In the genomic region with DNA sequence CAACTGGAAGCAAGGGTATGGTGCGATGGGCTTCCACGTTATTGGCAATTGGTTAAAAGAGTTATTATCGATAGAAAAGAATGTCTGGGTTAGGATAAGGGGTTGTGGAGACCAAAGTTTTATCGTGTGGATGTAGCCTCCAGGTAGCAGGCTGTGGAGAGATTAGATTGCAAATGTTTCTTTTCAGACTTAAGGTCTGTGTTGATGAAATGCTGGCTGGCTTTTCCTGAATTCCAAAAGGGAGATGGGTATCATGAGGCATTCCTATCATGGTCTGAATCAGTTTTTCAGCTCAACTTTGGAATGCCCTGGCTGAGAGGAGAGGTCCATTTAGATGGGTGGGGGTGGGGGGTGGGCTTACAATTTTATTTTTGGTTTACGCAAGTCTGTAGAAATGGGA, we compare ENCODE assay signal across 3 cellular contexts.
"Had no signal": no experiment of that assay in that cellular context is flagged by ENCODE, and none has a peak within 500 bp of the region (broad histone marks: within the 10 kb centered on the region; RNA-seq: fewer than 3 reads in every experiment).

No MANE protein-coding gene starts in this region.

- H3K4me3 ChIP-seq: GM12878 had no signal

- ATAC-seq: GM12878 had no signal

- DNase-seq: GDM1, GF-D8 had no signal
